Comparison of ENCODE assay signal across 8 cellular contexts in genomic region chr3:119579366-119580147, GRCh38. TPM values are rescaled to one million over a fixed set of nuclear protein-coding genes. Genes with fewer than 3 reads are reported as not detected.
DNase-seq lines count a peak whose midpoint lies in the region; ATAC-seq and TF ChIP-seq lines count a peak whose summit lies in the region.

Gene ADPRH (plus strand): TSS chr3:119579492. CDS start chr3:119582170, 2,678 bp downstream.

- H3K4me3 ChIP-seq in AG04450 (ENCODE audit: low read depth, low read length) (peak within 1 kb of the TSS; percentile 63), neuronal stem cell (ENCODE audit: low read length in 2 of 2) (peak within 1 kb of the TSS; percentile 31 to 80), transverse colon (peak within 1 kb of the TSS; percentile 49 to 62 (median 52))

- H3K4me2 ChIP-seq in neuronal stem cell (ENCODE audit: insufficient read depth, low read length, poor library complexity, severe bottlenecking), result peak within 1 kb of the TSS; percentile 91

- H4K8ac ChIP-seq in neuronal stem cell (ENCODE audit: low read depth, low read length), result peak within 1 kb of the TSS; percentile 7

- ATAC-seq in GM18520 (IDR thresholded peaks at IDR 0.05; ENCODE audit: unreplicated experiment) (peak; percentile 60), HG02981 (IDR thresholded peaks at IDR 0.05; ENCODE audit: unreplicated experiment) (peak; percentile 60)

- H2BK120ac ChIP-seq in neuronal stem cell (ENCODE audit: low read depth, low read length), result no peak within 1 kb of the TSS

- H3K36me3 ChIP-seq in neuronal stem cell (replicated peaks in 1 of 2; ENCODE audit: control insufficient read depth in 2 of 2, insufficient read depth in 2 of 2, low read length in 2 of 2), result no peaks in the 10 kb centered on the region
- H3K36me3 ChIP-seq in transverse colon, result no peaks in the 10 kb centered on the region

- no peak for TF ChIP-seq CTCF in AG04450 (IDR thresholded peaks at IDR 0.05; ENCODE audit: low read depth, low read length)
- TF ChIP-seq CTCF in transverse colon (IDR thresholded peaks at IDR 0.05), result no peak

- H3K79me1 ChIP-seq in neuronal stem cell (ENCODE audit: low read depth, low read length), result no peaks in the 10 kb centered on the region

- no peaks in the 10 kb centered on the region; the same call in 1 of the 2 replicates for H3K9me3 ChIP-seq in AG04450 (ENCODE audit: control insufficient read depth, insufficient read depth, low read length)
- H3K9me3 ChIP-seq in neuronal stem cell (replicated peaks in 1 of 2; ENCODE audit: control insufficient read depth in 2 of 2, insufficient read depth in 1 of 2, low read depth in 1 of 2, low read length in 2 of 2), result no peaks in the 10 kb centered on the region
- no peaks in the 10 kb centered on the region for H3K9me3 ChIP-seq in transverse colon

- peak within 1 kb of the TSS; percentile 27 for H3K4ac ChIP-seq in neuronal stem cell (ENCODE audit: low read length)

- H3K4me1 ChIP-seq in neuronal stem cell (ENCODE audit: control insufficient read depth in 2 of 2, insufficient read depth in 1 of 2, low read depth in 1 of 2, low read length in 2 of 2) (peaks cover 0 to 3% of the 10 kb centered on the region in 2 donors), transverse colon (peaks cover 0 to 13% (median 8%) of the 10 kb centered on the region in 4 donors)

- peak within 1 kb of the TSS; percentile 97 for H3K18ac ChIP-seq in neuronal stem cell (ENCODE audit: low read length)

- H2BK12ac ChIP-seq in neuronal stem cell (ENCODE audit: low read length), result no peak within 1 kb of the TSS

- WGBS in neuronal stem cell (ENCODE audit: extremely low coverage in 2 of 2, insufficient read length in 2 of 2, insufficient replicate concordance in 1 of 2), 2 donors, result no CpG with 5 or more reads among the region's 73 CpGs
- 1 to 2% methylated on average over 8 to 56 of the region's 73 CpGs for WGBS in transverse colon (ENCODE audit: low coverage in 1 of 2), 2 donors

- H3K9ac ChIP-seq in neuronal stem cell (ENCODE audit: low read depth, low read length, poor library complexity), result peak within 1 kb of the TSS; percentile 65

- POLR2A ChIA-PET in AG04450 (lab: Yijun Ruan, JAX), result no interaction called here

- TF ChIP-seq POLR2A in transverse colon (IDR thresholded peaks at IDR 0.05), result peak; percentile 34

- H2BK5ac ChIP-seq in neuronal stem cell (ENCODE audit: low read length), result peak within 1 kb of the TSS; percentile 87

- no peak within 1 kb of the TSS for H4K91ac ChIP-seq in neuronal stem cell (ENCODE audit: low read depth, low read length, poor library complexity)

- intact Hi-C loops in transverse colon (cut with DNase I; ENCODE audit: low total_unique reads), result no loop called here

- peak within 1 kb of the TSS; percentile 70 for H2AK5ac ChIP-seq in neuronal stem cell (ENCODE audit: low read depth, low read length)

- DNase-seq in AG04450 (ENCODE audit: low read depth, low spot score) (no peak), NOMO-1 (lab: John Stamatoyannopoulos, UW; ENCODE audit: unreplicated experiment in 2 of 2) (peak; percentile 60 to 66), foreskin melanocyte (peak; percentile 65), neuronal stem cell (ENCODE audit: low spot score) (peak; percentile 68), transverse colon (peak; percentile 86)
- DNase-seq in activated T-helper 9 cell treated with anti-CD3 and anti-CD28 coated beads, Interleukin-2, amount 50 U/mL, for 16 hours (ENCODE audit: low read depth), result peak; percentile 39

- no peak for TF ChIP-seq EP300 in transverse colon (IDR thresholded peaks at IDR 0.05; ENCODE audit: low read depth)

- peak within 1 kb of the TSS; percentile 92 for H2AFZ ChIP-seq in neuronal stem cell (ENCODE audit: low read length)

- in situ Hi-C loops in transverse colon (cut with MboI; ENCODE audit: low pct_ligation_motif_present in 1 of 4, low pct_unique_long_range_greater_than_20kb in 1 of 4, low sequenced_read_pairs in 3 of 4), result no loop called here

- peak within 1 kb of the TSS; percentile 94 for H3K23ac ChIP-seq in neuronal stem cell (ENCODE audit: low read depth, low read length, poor library complexity)

- H3K27ac ChIP-seq in AG04450 (ENCODE audit: low read depth, low read length) (no peak within 1 kb of the TSS), neuronal stem cell (replicated peaks; ENCODE audit: low read length) (peak within 1 kb of the TSS; percentile 19), transverse colon (peak within 1 kb of the TSS; percentile 85 to 89 (median 88))

- H2BK15ac ChIP-seq in neuronal stem cell (ENCODE audit: low read length), result peak within 1 kb of the TSS; percentile 98

- H3K14ac ChIP-seq in neuronal stem cell (ENCODE audit: low read length), result no peak within 1 kb of the TSS

- H3K27me3 ChIP-seq in AG04450 (ENCODE audit: control insufficient read depth, insufficient read depth, low read length) (no peaks in the 10 kb centered on the region), neuronal stem cell (ENCODE audit: control insufficient read depth in 3 of 3, insufficient read depth in 3 of 3, low read depth in 1 of 3, low read length in 3 of 3) (peaks cover 0 to 41% (median 2%) of the 10 kb centered on the region in 3 experiments), transverse colon (no peaks in the 10 kb centered on the region)

- CTCF ChIA-PET in AG04450 (lab: Charles Lee), result no interaction called here

RNA-seq across cellular contexts. Expression of gene ADPRH, which starts in this region (rescaled TPM):
- 0.35 and 0.36 TPM in 2 replicates for polyA plus RNA-seq in AG04450 (2011; rRNA removed)
- 0.17 and 0.60 TPM in 2 replicates for polyA minus RNA-seq in AG04450 (2011; rRNA and poly(A)+ RNA removed)
- 0.91 TPM for polyA plus RNA-seq in neuronal stem cell (2013, experiment 1 of 2)
- 0.94 TPM for polyA plus RNA-seq in neuronal stem cell (2013, experiment 2 of 2)
- total RNA-seq in transverse colon, result 1 to 10 TPM; 1.8 to 2.4 (median 2.3) TPM
